In genomic region chr10:34522542-34522941, GRCh38 we compare ENCODE assay signal across 8 cellular contexts.
A peak's percentile ranks its signal among the peaks of the same experiment; 100 is the strongest.
DNase-seq lines count a peak whose midpoint lies in the region; ATAC-seq and TF ChIP-seq lines count a peak whose summit lies in the region.

No MANE protein-coding gene starts in this region.

- no peak overlapping the region for H3K27ac ChIP-seq in heart left ventricle
- no peak overlapping the region for H3K27ac ChIP-seq in right atrium auricular region
- H3K27ac ChIP-seq in neural cell (ENCODE audit: low read length): no peak overlapping the region
- no peak overlapping the region for H3K27ac ChIP-seq in gastrocnemius medialis

- no peak for TF ChIP-seq RAD21 in neural cell (conservative IDR thresholded peaks at IDR 0.05)

- H4K20me1 ChIP-seq in neural cell (ENCODE audit: insufficient read depth): no peaks in the 10 kb centered on the region

- H3K4me2 ChIP-seq in neural cell (ENCODE audit: low read length): no peak overlapping the region

- TF ChIP-seq POLR2A in heart left ventricle (IDR thresholded peaks at IDR 0.05) (no peak), gastrocnemius medialis (IDR thresholded peaks at IDR 0.05) (no peak)

- intact Hi-C loops in heart left ventricle (cut with DNase I) (loop anchor here in 7 of 10 donors (2.0 to 10.0 kb wide), 4 partner anchors 102 to 1188 kb away; partner anchors contain the start of gene NRP1 (in 1 of the 7)), gastrocnemius medialis (cut with DNase I; ENCODE audit: low total_unique reads) (no loop called here)

- H3K9me3 ChIP-seq in heart left ventricle: no peaks in the 10 kb centered on the region
- no peaks in the 10 kb centered on the region for H3K9me3 ChIP-seq in right atrium auricular region
- no peaks in the 10 kb centered on the region for H3K9me3 ChIP-seq in neural cell (ENCODE audit: low read length)
- no peaks in the 10 kb centered on the region for H3K9me3 ChIP-seq in gastrocnemius medialis

- no peaks in the 10 kb centered on the region for H3K9me2 ChIP-seq in neural cell (ENCODE audit: insufficient read depth, low read length)

- in situ Hi-C loops in astrocyte of the spinal cord (cut with HindIII; ENCODE audit: low sequenced_read_pairs): no loop called here
- in situ Hi-C loops in gastrocnemius medialis (cut with MboI; ENCODE audit: low sequenced_read_pairs in 4 of 4): no loop called here

- DNase-seq in heart left ventricle (no peak), right atrium auricular region (ENCODE audit: low spot score) (no peak), HT1080 (ENCODE audit: low read depth) (peak; percentile 9), astrocyte of the spinal cord (ENCODE audit: low read depth, low spot score) (peak; percentile 52), HK-2 (ENCODE audit: unreplicated experiment) (no peak), DMS 273 (lab: John Stamatoyannopoulos, UW; ENCODE audit: unreplicated experiment) (no peak), gastrocnemius medialis (no peak)

- H3K4me1 ChIP-seq in heart left ventricle (peaks cover 0 to 15% (median 6%) of the 10 kb centered on the region in 12 donors), right atrium auricular region (peaks cover 0 to 12% of the 10 kb centered on the region in 2 donors), gastrocnemius medialis (peaks cover 7 to 15% of the 10 kb centered on the region in 2 donors)

- ATAC-seq in heart left ventricle: no peak
- no peak for ATAC-seq in gastrocnemius medialis

- no peak overlapping the region for H2AFZ ChIP-seq in neural cell (ENCODE audit: low read depth, low read length)

- peak overlapping the region in 5 of 12 donors; percentile 10 to 26 (median 22) for H3K4me3 ChIP-seq in heart left ventricle
- no peak overlapping the region for H3K4me3 ChIP-seq in right atrium auricular region
- H3K4me3 ChIP-seq in astrocyte of the spinal cord (ENCODE audit: low read depth, low read length): no peak overlapping the region
- no peak overlapping the region for H3K4me3 ChIP-seq in neural cell (ENCODE audit: low read length)
- H3K4me3 ChIP-seq in gastrocnemius medialis: no peak overlapping the region

- WGBS in heart left ventricle, 4 donors: 56 to 59% (median 56%) methylated on average over 6 of the region's 6 CpGs

- TF ChIP-seq EP300 in neural cell (conservative IDR thresholded peaks at IDR 0.05; ENCODE audit: poor library complexity, severe bottlenecking): no peak

- H3F3A ChIP-seq in neural cell (ENCODE audit: insufficient read depth, low read length, poor library complexity, severe bottlenecking): peaks cover 3% of the 10 kb centered on the region

- H3K36me3 ChIP-seq in heart left ventricle (no peaks in the 10 kb centered on the region), right atrium auricular region (no peaks in the 10 kb centered on the region), neural cell (ENCODE audit: insufficient read depth, low read length) (no peaks in the 10 kb centered on the region), gastrocnemius medialis (no peaks in the 10 kb centered on the region)

- H3K27me3 ChIP-seq in heart left ventricle (no peaks in the 10 kb centered on the region), right atrium auricular region (no peaks in the 10 kb centered on the region), neural cell (ENCODE audit: insufficient read depth, low read depth, low read length) (no peaks in the 10 kb centered on the region), gastrocnemius medialis (no peaks in the 10 kb centered on the region)

- no peak overlapping the region for H3K9ac ChIP-seq in neural cell (ENCODE audit: low read length)

- peak in 11 of 12 donors; percentile 16 to 57 (median 34) for TF ChIP-seq CTCF in heart left ventricle (IDR thresholded peaks at IDR 0.05)
- TF ChIP-seq CTCF in right atrium auricular region (IDR thresholded peaks at IDR 0.05): peak in 1 of 2 donors; percentile 61
- TF ChIP-seq CTCF in astrocyte of the spinal cord (IDR thresholded peaks at IDR 0.05; ENCODE audit: low read depth, low read length): peak; percentile 53
- TF ChIP-seq CTCF in neural cell (IDR thresholded peaks at IDR 0.05; ENCODE audit: poor library complexity, severe bottlenecking): peak; percentile 38
- no peak for TF ChIP-seq CTCF in gastrocnemius medialis (IDR thresholded peaks at IDR 0.05 in 4 of 5, conservative IDR thresholded peaks at IDR 0.05 in 1 of 5)

- peaks cover 5% of the 10 kb centered on the region for H3K79me2 ChIP-seq in neural cell (replicated peaks; ENCODE audit: insufficient read depth, low read length)

TF ChIP-seq in neural cell, 6 proteins besides CTCF, POLR2A, EP300 and RAD21:
- TF ChIP-seq EZH2 (IDR thresholded peaks at IDR 0.05; ENCODE audit: borderline replicate concordance, insufficient read depth, low read length, poor library complexity, severe bottlenecking): no peak
- no peak for TF ChIP-seq TAF1 (IDR thresholded peaks at IDR 0.05; ENCODE audit: low read depth)
- TF ChIP-seq MXI1 (conservative IDR thresholded peaks at IDR 0.05; ENCODE audit: poor library complexity, severe bottlenecking): no peak
- TF ChIP-seq, protein P1, sequence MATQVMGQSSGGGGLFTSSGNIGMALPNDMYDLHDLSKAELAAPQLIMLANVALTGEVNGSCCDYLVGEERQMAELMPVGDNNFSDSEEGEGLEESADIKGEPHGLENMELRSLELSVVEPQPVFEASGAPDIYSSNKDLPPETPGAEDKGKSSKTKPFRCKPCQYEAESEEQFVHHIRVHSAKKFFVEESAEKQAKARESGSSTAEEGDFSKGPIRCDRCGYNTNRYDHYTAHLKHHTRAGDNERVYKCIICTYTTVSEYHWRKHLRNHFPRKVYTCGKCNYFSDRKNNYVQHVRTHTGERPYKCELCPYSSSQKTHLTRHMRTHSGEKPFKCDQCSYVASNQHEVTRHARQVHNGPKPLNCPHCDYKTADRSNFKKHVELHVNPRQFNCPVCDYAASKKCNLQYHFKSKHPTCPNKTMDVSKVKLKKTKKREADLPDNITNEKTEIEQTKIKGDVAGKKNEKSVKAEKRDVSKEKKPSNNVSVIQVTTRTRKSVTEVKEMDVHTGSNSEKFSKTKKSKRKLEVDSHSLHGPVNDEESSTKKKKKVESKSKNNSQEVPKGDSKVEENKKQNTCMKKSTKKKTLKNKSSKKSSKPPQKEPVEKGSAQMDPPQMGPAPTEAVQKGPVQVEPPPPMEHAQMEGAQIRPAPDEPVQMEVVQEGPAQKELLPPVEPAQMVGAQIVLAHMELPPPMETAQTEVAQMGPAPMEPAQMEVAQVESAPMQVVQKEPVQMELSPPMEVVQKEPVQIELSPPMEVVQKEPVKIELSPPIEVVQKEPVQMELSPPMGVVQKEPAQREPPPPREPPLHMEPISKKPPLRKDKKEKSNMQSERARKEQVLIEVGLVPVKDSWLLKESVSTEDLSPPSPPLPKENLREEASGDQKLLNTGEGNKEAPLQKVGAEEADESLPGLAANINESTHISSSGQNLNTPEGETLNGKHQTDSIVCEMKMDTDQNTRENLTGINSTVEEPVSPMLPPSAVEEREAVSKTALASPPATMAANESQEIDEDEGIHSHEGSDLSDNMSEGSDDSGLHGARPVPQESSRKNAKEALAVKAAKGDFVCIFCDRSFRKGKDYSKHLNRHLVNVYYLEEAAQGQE (IDR thresholded peaks at IDR 0.05; ENCODE audit: borderline replicate concordance): no peak
- TF ChIP-seq SMC3 (conservative IDR thresholded peaks at IDR 0.05; ENCODE audit: poor library complexity): peak; percentile 29
- no peak for TF ChIP-seq POLR2AphosphoS5 (IDR thresholded peaks at IDR 0.05)

Comparison
In these comparisons a context has a peak if more than half of its experiments do, and no peak if none do; other contexts are left out.
1. DNase-seq: peak in HT1080 (single experiment) and astrocyte of the spinal cord (single experiment); none in heart left ventricle (0 of 5), right atrium auricular region (single experiment), HK-2 (single experiment), DMS 273 (single experiment) and gastrocnemius medialis (0 of 2).
2. CTCF ChIP-seq: peak in heart left ventricle (11 of 12), astrocyte of the spinal cord (single experiment) and neural cell (single experiment); none in gastrocnemius medialis (0 of 5).